In genomic region chr9:70413427-70413797, GRCh38 we compare ENCODE assay signal across 1 cellular context.
TF ChIP-seq lines count a peak whose summit lies in the region.

No MANE protein-coding gene starts in this region.

TF ChIP-seq in GM12878, 131 proteins besides CTCF, POLR2A, EP300 and RAD21 (continued from another document):
- TF ChIP-seq ZNF687 (IDR thresholded peaks at IDR 0.05): 0 out of 2 replicates have a peak, but pooled peaks have one; percentile 36
- peak; percentile 66; the same call in 1 of the 2 replicates for TF ChIP-seq BACH1 (IDR thresholded peaks at IDR 0.05; ENCODE audit: borderline replicate concordance)
- TF ChIP-seq ZNF592 (IDR thresholded peaks at IDR 0.05): no peak
- no peak for TF ChIP-seq NR2C2 (IDR thresholded peaks at IDR 0.05; ENCODE audit: borderline replicate concordance, control insufficient read depth, insufficient read length, low read depth)
- no peak for TF ChIP-seq PKNOX1 (IDR thresholded peaks at IDR 0.05)
- no peak for TF ChIP-seq ATF7 (IDR thresholded peaks at IDR 0.05; ENCODE audit: low read depth)
- TF ChIP-seq HDAC6 (IDR thresholded peaks at IDR 0.05; ENCODE audit: unreplicated experiment): no peak
- no peak for TF ChIP-seq CBX3 (IDR thresholded peaks at IDR 0.05; ENCODE audit: borderline replicate concordance, low read depth)
- TF ChIP-seq CHD1 (IDR thresholded peaks at IDR 0.05; ENCODE audit: low read depth, low read length): no peak
- TF ChIP-seq IRF3 (IDR thresholded peaks at IDR 0.05): no peak
- TF ChIP-seq SRF (IDR thresholded peaks at IDR 0.05; ENCODE audit: low read depth in 2 of 2, low read length in 2 of 2): no peak
- no peak for TF ChIP-seq SPI1 (IDR thresholded peaks at IDR 0.05; ENCODE audit: borderline replicate concordance, insufficient read depth, low read depth, low read length)
- TF ChIP-seq FOS (IDR thresholded peaks at IDR 0.05; ENCODE audit: borderline replicate concordance, extremely low read depth, insufficient read length): no peak
- no peak for TF ChIP-seq STAT3 (IDR thresholded peaks at IDR 0.05; ENCODE audit: low read depth, low read length)
- no peak for TF ChIP-seq BCL3 (IDR thresholded peaks at IDR 0.05; ENCODE audit: borderline replicate concordance, insufficient read depth, low read depth, low read length, poor library complexity, severe bottlenecking)
- TF ChIP-seq NR2F1 (conservative IDR thresholded peaks at IDR 0.05): peak; percentile 46
- TF ChIP-seq MEF2A (IDR thresholded peaks at IDR 0.05; ENCODE audit: insufficient read depth, low read depth, low read length): no peak
